16 cellular contexts compared by ENCODE assay signal in the genomic region with DNA sequence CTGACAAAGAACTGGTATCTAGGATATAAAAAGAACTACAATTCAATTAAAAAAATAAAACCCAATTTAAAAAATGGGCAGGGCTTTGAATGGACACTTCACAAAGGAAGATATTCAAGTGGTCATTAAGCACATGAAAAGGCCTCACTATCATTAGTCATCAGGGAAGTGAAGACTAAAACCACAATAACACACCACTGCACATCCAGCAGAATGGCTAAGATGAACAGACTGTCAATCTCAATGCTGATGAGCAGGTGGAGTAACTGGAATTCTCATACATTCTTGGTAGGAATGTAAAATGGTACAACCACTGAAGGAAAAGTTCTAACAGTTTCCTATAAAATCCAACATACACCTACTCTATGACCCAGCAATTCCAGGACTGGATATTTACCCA. TPM values are rescaled to one million over a fixed set of nuclear protein-coding genes. Genes with fewer than 3 reads are reported as not detected.
DNase-seq lines count a peak whose midpoint lies in the region; ATAC-seq, FAIRE-seq and TF ChIP-seq lines count a peak whose summit lies in the region.
"Had no signal": no experiment of that assay in that cellular context is flagged by ENCODE, and none has a peak within 500 bp of the region (broad histone marks: within the 10 kb centered on the region; RNA-seq: fewer than 3 reads in every experiment).

No MANE protein-coding gene starts in this region.

- peak; percentile 73 for FAIRE-seq in GM12891 (lab: Jason Lieb, UNC)

- TF ChIP-seq CTCF in brain microvascular endothelial cell (IDR thresholded peaks at IDR 0.05; ENCODE audit: low read depth, low read length, missing control alignments) = no peak

- H3K27me3 ChIP-seq in brain microvascular endothelial cell (replicated peaks) = no peaks in the 10 kb centered on the region
- H3K27me3 ChIP-seq: tibial nerve had no signal

- peak; percentile 48 for DNase-seq in ACHN
- no peak for DNase-seq in GM12891 (ENCODE audit: insufficient read length, low spot score)
- DNase-seq in RPMI7951 (ENCODE audit: low read depth) = peak; percentile 70
- no peak for DNase-seq in epithelial cell of prostate (ENCODE audit: low read depth, low spot score)
- no peak for DNase-seq in dedifferentiated amniotic fluid mesenchymal stem cell (ENCODE audit: extremely low spot score)
- no peak for DNase-seq in brain microvascular endothelial cell
- no peak for DNase-seq in NCI-H1105 (lab: John Stamatoyannopoulos, UW)
- DNase-seq: central memory CD4-positive, alpha-beta T cell; DMS79; NCI-H1092; PC-9; stimulated activated CD4-positive, alpha-beta T cell treated with anti-CD3 and anti-CD28 coated beads, Interleukin-1b, Interleukin-23, amount 100 ng/mL, for 48 hours; stimulated activated CD8-positive, alpha-beta memory T cell treated with anti-CD3 and anti-CD28 coated beads, Interleukin-4, amount 100 ng/mL, for 48 hours; T-helper 9 cell had no signal

- TF ChIP-seq POLR2A in GM12891 (IDR thresholded peaks at IDR 0.05; ENCODE audit: low read depth, low read length) = no peak

- peak overlapping the region; percentile 31 for H3K27ac ChIP-seq in epithelial cell of prostate
- no peak overlapping the region for H3K27ac ChIP-seq in brain microvascular endothelial cell
- H3K27ac ChIP-seq: PC-9, tibial nerve had no signal

- no peak for ATAC-seq in HG03457 (IDR thresholded peaks at IDR 0.05; ENCODE audit: unreplicated experiment)

- in situ Hi-C loops in ACHN (cut with HindIII; ENCODE audit: low pct_ligation_motif_present, low pct_unique_long_range_greater_than_20kb, low sequenced_read_pairs) = no loop called here
- in situ Hi-C loops in brain microvascular endothelial cell (cut with HindIII; ENCODE audit: low pct_ligation_motif_present, low sequenced_read_pairs) = no loop called here

- no peak overlapping the region for H3K4me3 ChIP-seq in brain microvascular endothelial cell (ENCODE audit: low read depth, low read length)
- H3K4me3 ChIP-seq: PC-9, tibial nerve had no signal

- H3K36me3 ChIP-seq in brain microvascular endothelial cell (replicated peaks) = peaks cover 12% of the 10 kb centered on the region

TF ChIP-seq in GM12891, 5 proteins besides CTCF, POLR2A, EP300 and RAD21:
- TF ChIP-seq POLR2AphosphoS5 (IDR thresholded peaks at IDR 0.05; ENCODE audit: low read depth, low read length) (no peak), POU2F2 (IDR thresholded peaks at IDR 0.05; ENCODE audit: low read depth, low read length) (no peak), TAF1 (IDR thresholded peaks at IDR 0.05; ENCODE audit: low read depth, low read length) (no peak), PAX5 (IDR thresholded peaks at IDR 0.05; ENCODE audit: insufficient read depth, low read length, severe bottlenecking) (no peak), SPI1 (IDR thresholded peaks at IDR 0.05; ENCODE audit: low read depth, low read length) (no peak)

RNA-seq across cellular contexts. Expression of a gene that starts 8.9 kb away (rescaled TPM):
- 16.9 TPM for polyA plus RNA-seq in GM12891 (2012; ENCODE audit: low read depth, missing spikeins)
- total RNA-seq in RPMI7951 (2014; rRNA removed; shearing (Covaris generic)) = 18.5 and 19.3 TPM in 2 replicates

RNA-seq across cellular contexts. Expression of a gene that starts 9.0 kb away (rescaled TPM):
- 15.2 TPM for polyA plus RNA-seq in GM12891 (2012; ENCODE audit: low read depth, missing spikeins)
- total RNA-seq in RPMI7951 (2014; rRNA removed; shearing (Covaris generic)) = 15.0 and 23.0 TPM in 2 replicates

RNA-seq across cellular contexts. Expression of a gene that starts 37.6 kb away (rescaled TPM):
- 20.4 TPM for polyA plus RNA-seq in GM12891 (2012; ENCODE audit: low read depth, missing spikeins)
- total RNA-seq in RPMI7951 (2014; rRNA removed; shearing (Covaris generic)) = 21.6 and 28.3 TPM in 2 replicates

RNA-seq across cellular contexts. Expression of a gene that starts 45.6 kb away (rescaled TPM):
- 2.7 TPM for polyA plus RNA-seq in GM12891 (2012; ENCODE audit: low read depth, missing spikeins)
- 1.4 and 2.2 TPM in 2 replicates for total RNA-seq in RPMI7951 (2014; rRNA removed; shearing (Covaris generic))

Comparison
In these comparisons a context has a peak if more than half of its experiments do, and no peak if none do; other contexts are left out.
1. DNase-seq: peak in ACHN (single experiment) and RPMI7951 (single experiment); none in GM12891 (single experiment), epithelial cell of prostate (single experiment), dedifferentiated amniotic fluid mesenchymal stem cell (single experiment), brain microvascular endothelial cell (single experiment) and NCI-H1105 (single experiment).